Comparison of ENCODE assay signal across 15 cellular contexts in genomic region chr12:132454154-132454948, GRCh38. TPM values are rescaled to one million over a fixed set of nuclear protein-coding genes. Genes with fewer than 3 reads are reported as not detected.
DNase-seq lines count a peak whose midpoint lies in the region; ATAC-seq and TF ChIP-seq lines count a peak whose summit lies in the region.
"Had no signal": no experiment of that assay in that cellular context is flagged by ENCODE, and none has a peak within 500 bp of the region (broad histone marks: within the 10 kb centered on the region; RNA-seq: fewer than 3 reads in every experiment).

No MANE protein-coding gene starts in this region.

- H3K4me3 ChIP-seq in NB4 (ENCODE audit: low read depth, low read length) (no peak overlapping the region), neuronal stem cell (ENCODE audit: low read length in 2 of 2) (no peak overlapping the region)

- H3K23ac ChIP-seq in neuronal stem cell (ENCODE audit: low read depth, low read length, poor library complexity), result peak overlapping the region; percentile 44

- TF ChIP-seq CTCF in natural killer cell (IDR thresholded peaks at IDR 0.05), result no peak
- no peak for TF ChIP-seq CTCF in NB4 (IDR thresholded peaks at IDR 0.05; ENCODE audit: low read depth, low read length)

- H3K9ac ChIP-seq in neuronal stem cell (ENCODE audit: low read depth, low read length, poor library complexity), result no peak overlapping the region

- intact Hi-C loops in natural killer cell (cut with micrococcal nuclease), result no loop called here

- no peak for TF ChIP-seq POLR2A in NB4 (IDR thresholded peaks at IDR 0.05; ENCODE audit: extremely low read depth, insufficient read length)

- H3K9me3 ChIP-seq in neuronal stem cell (replicated peaks in 1 of 2; ENCODE audit: control insufficient read depth in 2 of 2, insufficient read depth in 1 of 2, low read depth in 1 of 2, low read length in 2 of 2), result peaks cover 0 to 7% of the 10 kb centered on the region in 2 donors

- H2BK12ac ChIP-seq in neuronal stem cell (ENCODE audit: low read length), result peak overlapping the region; percentile 95

- H3K4me2 ChIP-seq in neuronal stem cell (ENCODE audit: insufficient read depth, low read length, poor library complexity, severe bottlenecking), result no peak overlapping the region

- no peak overlapping the region for H4K8ac ChIP-seq in neuronal stem cell (ENCODE audit: low read depth, low read length)

- H2AFZ ChIP-seq in neuronal stem cell (ENCODE audit: low read length), result no peak overlapping the region

- H3K27me3 Mint-ChIP-seq in natural killer cell (ENCODE audit: low read depth in 2 of 2), result peaks cover 0 to 6% of the 10 kb centered on the region in 2 donors
- no peaks in the 10 kb centered on the region for H3K27me3 Mint-ChIP-seq in natural killer cell treated with Interleukin-12 subunit alpha and Interleukin-12 subunit beta and Interleukin-15 and Interleukin-18, amount 100 ng/mL, for 72 hours
- H3K27me3 Mint-ChIP-seq in effector memory CD8-positive, alpha-beta T cell, result peaks cover 0 to 32% of the 10 kb centered on the region in 2 donors

- peak overlapping the region; percentile 77 for H2BK15ac ChIP-seq in neuronal stem cell (ENCODE audit: low read length)

- peak overlapping the region; percentile 94 for H3K18ac ChIP-seq in neuronal stem cell (ENCODE audit: low read length)

- DNase-seq in natural killer cell (no peak), NB4 (ENCODE audit: low read depth) (peak; percentile 78), neuronal stem cell (ENCODE audit: low spot score) (no peak)
- no peak for DNase-seq in natural killer cell treated with Interleukin-12 subunit alpha and Interleukin-12 subunit beta and Interleukin-15 and Interleukin-18, amount 100 ng/mL, for 72 hours (ENCODE audit: low spot score)
- DNase-seq in effector memory CD8-positive, alpha-beta T cell, result no peak
- DNase-seq: C1 segment of cervical spinal cord, DMS79, GOT3, KBM-7, NCI-H1417, NCI-H187 treated with DMSO at 0.1 percent for 48 hours, NCI-H524, SW 1271 had no signal

- no peak overlapping the region for H3K27ac ChIP-seq in neuronal stem cell (replicated peaks; ENCODE audit: low read length)

- peak overlapping the region in 1 of 2 donors; percentile 24 for H3K27ac Mint-ChIP-seq in natural killer cell
- H3K27ac Mint-ChIP-seq in natural killer cell treated with Interleukin-12 subunit alpha and Interleukin-12 subunit beta and Interleukin-15 and Interleukin-18, amount 100 ng/mL, for 72 hours, result no peak overlapping the region
- no peak overlapping the region for H3K27ac Mint-ChIP-seq in effector memory CD8-positive, alpha-beta T cell

- H3K4me1 ChIP-seq in neuronal stem cell (ENCODE audit: control insufficient read depth in 2 of 2, insufficient read depth in 1 of 2, low read depth in 1 of 2, low read length in 2 of 2), result peaks cover 0 to 35% of the 10 kb centered on the region in 2 donors

- H2AK5ac ChIP-seq in neuronal stem cell (ENCODE audit: low read depth, low read length), result peak overlapping the region; percentile 99

- peaks cover 6% of the 10 kb centered on the region for H3K79me1 ChIP-seq in neuronal stem cell (ENCODE audit: low read depth, low read length)

- H2BK5ac ChIP-seq in neuronal stem cell (ENCODE audit: low read length), result peak overlapping the region; percentile 69

- no peak overlapping the region for H3K4me3 Mint-ChIP-seq in natural killer cell
- no peak overlapping the region for H3K4me3 Mint-ChIP-seq in natural killer cell treated with Interleukin-12 subunit alpha and Interleukin-12 subunit beta and Interleukin-15 and Interleukin-18, amount 100 ng/mL, for 72 hours
- no peak overlapping the region for H3K4me3 Mint-ChIP-seq in effector memory CD8-positive, alpha-beta T cell

- H3K27me3 ChIP-seq in neuronal stem cell (ENCODE audit: control insufficient read depth in 3 of 3, insufficient read depth in 3 of 3, low read depth in 1 of 3, low read length in 3 of 3), result peaks cover 0 to 53% (median 5%) of the 10 kb centered on the region in 3 experiments

- no peaks in the 10 kb centered on the region for H3K9me3 Mint-ChIP-seq in natural killer cell
- H3K9me3 Mint-ChIP-seq in natural killer cell treated with Interleukin-12 subunit alpha and Interleukin-12 subunit beta and Interleukin-15 and Interleukin-18, amount 100 ng/mL, for 72 hours, result peaks cover 8% of the 10 kb centered on the region
- H3K9me3 Mint-ChIP-seq in effector memory CD8-positive, alpha-beta T cell, result no peaks in the 10 kb centered on the region

- no peaks in the 10 kb centered on the region for H3K36me3 Mint-ChIP-seq in natural killer cell
- H3K36me3 Mint-ChIP-seq in natural killer cell treated with Interleukin-12 subunit alpha and Interleukin-12 subunit beta and Interleukin-15 and Interleukin-18, amount 100 ng/mL, for 72 hours, result no peaks in the 10 kb centered on the region
- no peaks in the 10 kb centered on the region for H3K36me3 Mint-ChIP-seq in effector memory CD8-positive, alpha-beta T cell (ENCODE audit: insufficient read depth)

- no peaks in the 10 kb centered on the region for H3K36me3 ChIP-seq in neuronal stem cell (replicated peaks in 1 of 2; ENCODE audit: control insufficient read depth in 2 of 2, insufficient read depth in 2 of 2, low read length in 2 of 2)

- peaks cover 5 to 28% of the 10 kb centered on the region in 2 donors for H3K4me1 Mint-ChIP-seq in natural killer cell
- H3K4me1 Mint-ChIP-seq in natural killer cell treated with Interleukin-12 subunit alpha and Interleukin-12 subunit beta and Interleukin-15 and Interleukin-18, amount 100 ng/mL, for 72 hours (ENCODE audit: low read depth in 2 of 2), result peaks cover 16 to 26% of the 10 kb centered on the region in 2 donors
- peaks cover 4 to 16% of the 10 kb centered on the region in 2 donors for H3K4me1 Mint-ChIP-seq in effector memory CD8-positive, alpha-beta T cell (ENCODE audit: low read depth in 2 of 2)

- H3K14ac ChIP-seq in neuronal stem cell (ENCODE audit: low read length), result no peak overlapping the region

- 100% methylated on average over 6 of the region's 16 CpGs; no CpG with 5 or more reads in 1 of the 2 donors for WGBS in neuronal stem cell (ENCODE audit: extremely low coverage in 2 of 2, insufficient read length in 2 of 2, insufficient replicate concordance in 1 of 2), 2 donors

- no peak overlapping the region for H4K91ac ChIP-seq in neuronal stem cell (ENCODE audit: low read depth, low read length, poor library complexity)

- H3K4ac ChIP-seq in neuronal stem cell (ENCODE audit: low read length), result peak overlapping the region; percentile 42

- ATAC-seq in natural killer cell (peak in 2 of 3 donors; percentile 21 to 34), GM19467 (IDR thresholded peaks at IDR 0.05; ENCODE audit: unreplicated experiment) (no peak), GM21737 (IDR thresholded peaks at IDR 0.05; ENCODE audit: unreplicated experiment) (no peak)
- no peak for ATAC-seq in natural killer cell treated with Interleukin-12 subunit alpha and Interleukin-12 subunit beta and Interleukin-15 and Interleukin-18, amount 100 ng/mL, for 72 hours
- no peak for ATAC-seq in effector memory CD8-positive, alpha-beta T cell (replicated peaks)

- no peak overlapping the region for H2BK120ac ChIP-seq in neuronal stem cell (ENCODE audit: low read depth, low read length)

RNA-seq across cellular contexts. Expression of gene FBRSL1, which starts 35.6 kb away (rescaled TPM):
- total RNA-seq in natural killer cell, result 10 to 100 TPM; 67.5 to 78.0 (median 76.2) TPM
- 10 to 100 TPM; 38.0 to 91.5 TPM for total RNA-seq in natural killer cell treated with Interleukin-12 subunit alpha and Interleukin-12 subunit beta and Interleukin-15 and Interleukin-18, amount 100 ng/mL, for 72 hours
- 61.7 TPM for polyA plus RNA-seq in neuronal stem cell (2013, experiment 1 of 2)
- 70.1 TPM for polyA plus RNA-seq in neuronal stem cell (2013, experiment 2 of 2)

Comparison
In these comparisons a context has a peak if more than half of its experiments do, and no peak if none do; other contexts are left out.
1. ATAC-seq: peak in natural killer cell (2 of 3); none in natural killer cell treated with Interleukin-12 subunit alpha and Interleukin-12 subunit beta and Interleukin-15 and Interleukin-18, amount 100 ng/mL, for 72 hours (0 of 2), effector memory CD8-positive, alpha-beta T cell (single experiment), GM19467 (single experiment) and GM21737 (single experiment).